12 cellular contexts compared by ENCODE assay signal in genomic region chr15:74179983-74180688, GRCh38. TPM values are rescaled to one million over a fixed set of nuclear protein-coding genes. Genes with fewer than 3 reads are reported as not detected.
DNase-seq lines count a peak whose midpoint lies in the region; ATAC-seq, FAIRE-seq and TF ChIP-seq lines count a peak whose summit lies in the region.
"Had no signal": no experiment of that assay in that cellular context is flagged by ENCODE, and none has a peak within 500 bp of the region (broad histone marks: within the 10 kb centered on the region; RNA-seq: fewer than 3 reads in every experiment).

No MANE protein-coding gene starts in this region.

- H2BK20ac ChIP-seq in H1 (ENCODE audit: low read length): no peak overlapping the region

- TF ChIP-seq RAD21 in H1 (IDR thresholded peaks at IDR 0.05 in 1 of 2, conservative IDR thresholded peaks at IDR 0.05 in 1 of 2; ENCODE audit: low read depth in 2 of 2, low read length in 2 of 2): peak in 1 of 2 experiments; percentile 8; a peak in 1 of 4 replicates

- no peak overlapping the region for H3K27ac Mint-ChIP-seq in activated naive CD8-positive, alpha-beta T cell treated with anti-CD3 and anti-CD28 coated beads for 36 hours

- H3K27me3 ChIP-seq in H1 (replicated peaks in 1 of 4; ENCODE audit: control insufficient read depth in 3 of 4, extremely low read depth in 1 of 4, insufficient read depth in 3 of 4, low read length in 3 of 4): no peaks in the 10 kb centered on the region; a peak in 2 of 7 replicates

- CTCF ChIA-PET in H1 (lab: Charles Lee; ENCODE audit: partially characterized antibody): interaction anchor here (0.7 to 2.9 kb wide), 9 partner anchors 10 to 141 kb away, joined by 3 to 12 read pairs (median 4); no protein-coding TSS in a partner anchor

- H3K18ac ChIP-seq in H1 (ENCODE audit: extremely low read depth, low read length): no peak overlapping the region

- peak overlapping the region; percentile 48; the same call in 1 of the 2 replicates for H4K8ac ChIP-seq in H1 (ENCODE audit: extremely low read depth, insufficient read depth, low read length)

- H3K36me3 ChIP-seq in H1 (ENCODE audit: control insufficient read depth in 2 of 4, insufficient read depth in 4 of 4, low read length in 3 of 4): no peaks in the 10 kb centered on the region

- H3K79me1 ChIP-seq in H1 (ENCODE audit: low read depth, low read length): no peaks in the 10 kb centered on the region; the same call in 1 of the 2 replicates

- no peak overlapping the region for H3K4me2 ChIP-seq in H1 (ENCODE audit: insufficient read depth in 1 of 2, low read depth in 2 of 2, low read length in 2 of 2)

- no peaks in the 10 kb centered on the region for H3K23me2 ChIP-seq in H1 (ENCODE audit: low read depth, low read length)

- H3K56ac ChIP-seq in H1 (replicated peaks; ENCODE audit: insufficient read length, low read depth, low read length): no peak overlapping the region

- H3K27me3 Mint-ChIP-seq in activated naive CD8-positive, alpha-beta T cell treated with anti-CD3 and anti-CD28 coated beads for 36 hours: no peaks in the 10 kb centered on the region

- no peak overlapping the region for H2BK5ac ChIP-seq in H1 (ENCODE audit: low read depth, low read length)

- TF ChIP-seq POLR2A in H1 (IDR thresholded peaks at IDR 0.05; ENCODE audit: control extremely low read depth in 1 of 2, low read depth in 2 of 2, low read length in 2 of 2): no peak

- no peak overlapping the region for H3K4me3 Mint-ChIP-seq in activated naive CD8-positive, alpha-beta T cell treated with anti-CD3 and anti-CD28 coated beads for 36 hours
- H3K4me3 Mint-ChIP-seq: activated T-cell treated with anti-CD3 and anti-CD28 coated beads, Interleukin-2, amount 50 U/mL, for 4 hours had no signal

- H2AFZ ChIP-seq in H1 (ENCODE audit: low read length): no peak overlapping the region

- H3K9ac ChIP-seq in H1 (replicated peaks in 1 of 4; ENCODE audit: extremely low read depth in 1 of 4, low read depth in 3 of 4, low read length in 3 of 4): no peak overlapping the region

- H2BK12ac ChIP-seq in H1 (ENCODE audit: low read depth, low read length): 0 out of 2 replicates have a peak overlapping the region, but pooled peaks have one; percentile 27

- ATAC-seq in HG03025 (IDR thresholded peaks at IDR 0.05; ENCODE audit: low FRiP score, unreplicated experiment): no peak
- ATAC-seq: activated T-cell treated with anti-CD3 and anti-CD28 coated beads, Interleukin-2, amount 50 U/mL, for 4 hours had no signal

- H3K4ac ChIP-seq in H1 (replicated peaks; ENCODE audit: insufficient read length, low read depth, low read length): no peak overlapping the region

- H3K4me1 ChIP-seq in H1 (replicated peaks in 1 of 4; ENCODE audit: control insufficient read depth in 3 of 4, insufficient read depth in 4 of 4, low read length in 3 of 4): peaks cover 0 to 6% (median 1%) of the 10 kb centered on the region in 4 experiments; a peak in 3 of 7 replicates

- no peak overlapping the region for H4K91ac ChIP-seq in H1 (replicated peaks; ENCODE audit: insufficient read length, low read length)

- no peak for TF ChIP-seq EP300 in H1 (IDR thresholded peaks at IDR 0.05; ENCODE audit: borderline replicate concordance in 1 of 2, low read depth in 2 of 2, low read length in 2 of 2)

- no peak overlapping the region for H3K14ac ChIP-seq in H1 (ENCODE audit: insufficient read length)

- no peaks in the 10 kb centered on the region for H3K9me3 ChIP-seq in H1 (ENCODE audit: insufficient read depth in 2 of 2, low read depth in 1 of 2, low read length in 1 of 2)

- H2BK15ac ChIP-seq in H1 (ENCODE audit: low read length): 0 out of 2 replicates have a peak overlapping the region, but pooled peaks have one; percentile 29

- H2BK120ac ChIP-seq in H1 (replicated peaks; ENCODE audit: low read depth, low read length): no peak overlapping the region

- H3K79me2 ChIP-seq in H1 (ENCODE audit: control insufficient read depth in 1 of 2, insufficient read depth in 2 of 2, low read length in 2 of 2): no peaks in the 10 kb centered on the region

- H4K5ac ChIP-seq in H1 (ENCODE audit: insufficient read length, low read depth, low read length): no peak overlapping the region

- POLR2A ChIA-PET in H1 (lab: Charles Lee; ENCODE audit: partially characterized antibody): interaction anchor here (0.7 to 2.7 kb wide), 5 partner anchors 10 to 41 kb away, joined by 3 to 6 read pairs (median 4); no protein-coding TSS in a partner anchor

- H3K4me1 Mint-ChIP-seq in activated naive CD8-positive, alpha-beta T cell treated with anti-CD3 and anti-CD28 coated beads for 36 hours: no peaks in the 10 kb centered on the region

- peak in 1 of 3 experiments; percentile 19; a peak in 1 of 4 replicates for TF ChIP-seq CTCF in H1 (IDR thresholded peaks at IDR 0.05; ENCODE audit: control extremely low read depth in 1 of 3, insufficient read depth in 1 of 3, low read depth in 1 of 3, low read length in 3 of 3)

- H2AK5ac ChIP-seq in H1 (ENCODE audit: low read depth, low read length): no peak overlapping the region

- H3K9me3 Mint-ChIP-seq in activated naive CD8-positive, alpha-beta T cell treated with anti-CD3 and anti-CD28 coated beads for 36 hours: no peaks in the 10 kb centered on the region
- H3K9me3 Mint-ChIP-seq: activated T-cell treated with anti-CD3 and anti-CD28 coated beads, Interleukin-2, amount 50 U/mL, for 4 hours had no signal

- no peak for FAIRE-seq in H1 (lab: Jason Lieb, UNC)

- H3K36me3 Mint-ChIP-seq in activated naive CD8-positive, alpha-beta T cell treated with anti-CD3 and anti-CD28 coated beads for 36 hours: no peaks in the 10 kb centered on the region

- peak; percentile 57 for DNase-seq in A172 (ENCODE audit: low spot score)
- peak; percentile 41 for DNase-seq in NCI-H226
- DNase-seq in H1 (ENCODE audit: low read depth in 1 of 2, low spot score in 2 of 2): no peak
- peak; percentile 73 for DNase-seq in mesenteric fat pad (ENCODE audit: low spot score)
- no peak for DNase-seq in OCI-M2 (lab: John Stamatoyannopoulos, UW; ENCODE audit: unreplicated experiment)
- no peak for DNase-seq in activated naive CD8-positive, alpha-beta T cell treated with anti-CD3 and anti-CD28 coated beads for 36 hours
- DNase-seq in NCI-H2227 treated with DMSO at 0.1 percent for 48 hours (lab: John Stamatoyannopoulos, UW): no peak
- DNase-seq: activated T-cell treated with anti-CD3 and anti-CD28 coated beads, Interleukin-2, amount 50 U/mL, for 4 hours; NCI-H146; stimulated activated CD4-positive, alpha-beta T cell treated with anti-CD3 and anti-CD28 coated beads, Interleukin-4, amount 100 ng/mL, for 4 hours had no signal

- WGBS in H1 (ENCODE audit: extremely low coverage in 1 of 2, insufficient coverage in 1 of 2, insufficient read length in 1 of 2, insufficient replicate concordance in 2 of 2, low coverage in 1 of 2, low lambda C conversion rate in 2 of 2, missing lambda C conversion rate in 1 of 2), 2 experiments: 90% methylated on average over 9 of the region's 13 CpGs; no CpG with 5 or more reads in 1 of the 2 experiments

- no peak overlapping the region for H3K27ac ChIP-seq in H1 (ENCODE audit: low read depth, low read length)

- H3K23ac ChIP-seq in H1 (ENCODE audit: insufficient read length): no peak overlapping the region

- H4K20me1 ChIP-seq in H1 (replicated peaks in 1 of 2; ENCODE audit: control insufficient read depth in 1 of 2, insufficient read depth in 2 of 2, low read length in 2 of 2): peaks cover 2% of the 10 kb centered on the region in 2 experiments

- no peak overlapping the region for H3K4me3 ChIP-seq in H1 (ENCODE audit: extremely low read depth in 1 of 4, insufficient read depth in 2 of 4, low read depth in 3 of 4, low read length in 4 of 4)

RNA-seq across cellular contexts. Expression of gene ISLR, which starts 6.6 kb away (rescaled TPM):
- total RNA-seq in A172 (2014; rRNA removed; shearing (Covaris generic)): 0.41 and 0.53 TPM in 2 replicates
- total RNA-seq in H1 (2021; fragmentation: NEBNext Ultra II Directional; extraction: Animal tissue kit (Norgen Biotek cat#: 25700)): 0.35 TPM in 1 of 2 replicates, not detected in the other
- 0.29 and 0.82 TPM in 2 replicates for polyA plus RNA-seq in H1 (2011; rRNA removed)
- polyA plus RNA-seq in H1 (2011; cell fraction: cytosol; rRNA removed): 0.27 TPM
- polyA plus RNA-seq in H1 (2011; cell fraction: nucleus; rRNA removed): 1.0 TPM
- 0.21 to 0.28 TPM (median 0.27 TPM) in 4 replicates for polyA plus RNA-seq in H1 (2012, experiment 1 of 2)
- polyA plus RNA-seq in H1 (2012, experiment 2 of 2): 0.35 TPM
- polyA plus RNA-seq in H1 (2013, experiment 1 of 2): 1.0 TPM
- 0.98 TPM for polyA plus RNA-seq in H1 (2013, experiment 2 of 2)
- polyA minus RNA-seq in H1 (2011; rRNA and poly(A)+ RNA removed): 0.13 and 0.78 TPM in 2 replicates
- not detected for polyA minus RNA-seq in H1 (2011; cell fraction: cytosol; rRNA and poly(A)+ RNA removed)
- polyA minus RNA-seq in H1 (2011; cell fraction: nucleus; rRNA and poly(A)+ RNA removed): 0.90 TPM
- total RNA-seq in mesenteric fat pad: 35.5 TPM
- total RNA-seq in activated naive CD8-positive, alpha-beta T cell treated with anti-CD3 and anti-CD28 coated beads for 36 hours: not detected
- total RNA-seq: mononuclear cell had no signal

RNA-seq across cellular contexts. Expression of gene STRA6, which starts 22.5 kb away (rescaled TPM):
- 2.0 and 3.0 TPM in 2 replicates for total RNA-seq in A172 (2014; rRNA removed; shearing (Covaris generic))
- total RNA-seq in H1 (2021; fragmentation: NEBNext Ultra II Directional; extraction: Animal tissue kit (Norgen Biotek cat#: 25700)): 7.6 and 9.3 TPM in 2 replicates
- polyA plus RNA-seq in H1 (2011; rRNA removed): 14.5 and 21.0 TPM in 2 replicates
- polyA plus RNA-seq in H1 (2011; cell fraction: cytosol; rRNA removed): 11.5 TPM
- polyA plus RNA-seq in H1 (2011; cell fraction: nucleus; rRNA removed): 54.5 TPM
- polyA plus RNA-seq in H1 (2012, experiment 1 of 2): 9.8 to 16.3 TPM (median 13.8 TPM) in 4 replicates
- 11.1 TPM for polyA plus RNA-seq in H1 (2012, experiment 2 of 2)
- polyA plus RNA-seq in H1 (2013, experiment 1 of 2): 15.0 TPM
- 14.0 TPM for polyA plus RNA-seq in H1 (2013, experiment 2 of 2)
- 13.8 and 14.4 TPM in 2 replicates for polyA minus RNA-seq in H1 (2011; rRNA and poly(A)+ RNA removed)
- 7.7 TPM for polyA minus RNA-seq in H1 (2011; cell fraction: cytosol; rRNA and poly(A)+ RNA removed)
- polyA minus RNA-seq in H1 (2011; cell fraction: nucleus; rRNA and poly(A)+ RNA removed): 39.6 TPM
- total RNA-seq in mesenteric fat pad: not detected
- total RNA-seq in activated naive CD8-positive, alpha-beta T cell treated with anti-CD3 and anti-CD28 coated beads for 36 hours: under 1 TPM; 0.25 to 0.28 TPM
- total RNA-seq: activated T-cell treated with anti-CD3 and anti-CD28 coated beads, Interleukin-2, amount 50 U/mL, for 4 hours; mononuclear cell had no signal

RNA-seq across cellular contexts. Expression of gene ISLR2, which starts 49.8 kb away (rescaled TPM):
- total RNA-seq in A172 (2014; rRNA removed; shearing (Covaris generic)): not detected in 2 replicates
- total RNA-seq in H1 (2021; fragmentation: NEBNext Ultra II Directional; extraction: Animal tissue kit (Norgen Biotek cat#: 25700)): 0.23 and 0.58 TPM in 2 replicates
- polyA plus RNA-seq in H1 (2011; rRNA removed): 0.30 and 0.47 TPM in 2 replicates
- 0.26 TPM for polyA plus RNA-seq in H1 (2011; cell fraction: cytosol; rRNA removed)
- polyA plus RNA-seq in H1 (2011; cell fraction: nucleus; rRNA removed): 0.31 TPM
- polyA plus RNA-seq in H1 (2012, experiment 1 of 2): 0.36 to 1.2 TPM (median 0.37 TPM) in 4 replicates
- polyA plus RNA-seq in H1 (2012, experiment 2 of 2): 0.18 TPM
- polyA plus RNA-seq in H1 (2013, experiment 1 of 2): 1.2 TPM
- 0.81 TPM for polyA plus RNA-seq in H1 (2013, experiment 2 of 2)
- polyA minus RNA-seq in H1 (2011; rRNA and poly(A)+ RNA removed): 0.19 and 0.29 TPM in 2 replicates
- not detected for polyA minus RNA-seq in H1 (2011; cell fraction: cytosol; rRNA and poly(A)+ RNA removed)
- 0.50 TPM for polyA minus RNA-seq in H1 (2011; cell fraction: nucleus; rRNA and poly(A)+ RNA removed)
- 0.61 TPM for total RNA-seq in mesenteric fat pad
- total RNA-seq in activated naive CD8-positive, alpha-beta T cell treated with anti-CD3 and anti-CD28 coated beads for 36 hours: not detected
- total RNA-seq: activated T-cell treated with anti-CD3 and anti-CD28 coated beads, Interleukin-2, amount 50 U/mL, for 4 hours; mononuclear cell had no signal

RNA-seq across cellular contexts. Expression of gene CCDC33, which starts 56.0 kb away (rescaled TPM):
- 0.24 TPM in 1 of 2 replicates, not detected in the other for total RNA-seq in A172 (2014; rRNA removed; shearing (Covaris generic))
- 1.0 and 2.0 TPM in 2 replicates for total RNA-seq in H1 (2021; fragmentation: NEBNext Ultra II Directional; extraction: Animal tissue kit (Norgen Biotek cat#: 25700))
- 2.7 and 3.3 TPM in 2 replicates for polyA plus RNA-seq in H1 (2011; rRNA removed)
- 4.3 TPM for polyA plus RNA-seq in H1 (2011; cell fraction: cytosol; rRNA removed)
- 3.7 TPM for polyA plus RNA-seq in H1 (2011; cell fraction: nucleus; rRNA removed)
- 2.1 to 3.9 TPM (median 3.0 TPM) in 4 replicates for polyA plus RNA-seq in H1 (2012, experiment 1 of 2)
- 1.3 TPM for polyA plus RNA-seq in H1 (2012, experiment 2 of 2)
- 2.0 TPM for polyA plus RNA-seq in H1 (2013, experiment 1 of 2)
- polyA plus RNA-seq in H1 (2013, experiment 2 of 2): 1.5 TPM
- 0.61 and 2.4 TPM in 2 replicates for polyA minus RNA-seq in H1 (2011; rRNA and poly(A)+ RNA removed)
- polyA minus RNA-seq in H1 (2011; cell fraction: cytosol; rRNA and poly(A)+ RNA removed): 3.3 TPM
- polyA minus RNA-seq in H1 (2011; cell fraction: nucleus; rRNA and poly(A)+ RNA removed): 11.1 TPM
- not detected for total RNA-seq in mesenteric fat pad
- under 1 TPM in 1 of 2 experiments, not detected in 1; 0.20 TPM for total RNA-seq in activated naive CD8-positive, alpha-beta T cell treated with anti-CD3 and anti-CD28 coated beads for 36 hours
- total RNA-seq: activated T-cell treated with anti-CD3 and anti-CD28 coated beads, Interleukin-2, amount 50 U/mL, for 4 hours; mononuclear cell had no signal

Comparison
In these comparisons a context has a peak if more than half of its experiments do, and no peak if none do; other contexts are left out.
1. DNase-seq: peak in A172 (single experiment), NCI-H226 (single experiment) and mesenteric fat pad (single experiment); none in H1 (0 of 2), OCI-M2 (single experiment), activated naive CD8-positive, alpha-beta T cell treated with anti-CD3 and anti-CD28 coated beads for 36 hours (single experiment) and NCI-H2227 treated with DMSO at 0.1 percent for 48 hours (single experiment).
2. RNA of gene ISLR, which starts 6.6 kb away (total RNA-seq): 35.5 TPM in mesenteric fat pad (single experiment); 0.41 to 0.53 TPM in A172, 0.35 TPM in H1 and not detected in activated naive CD8-positive, alpha-beta T cell treated with anti-CD3 and anti-CD28 coated beads for 36 hours; every median in the first group is over 10 times any median in the second.